ENCODE assay signal across 16 cellular contexts in the genomic region with DNA sequence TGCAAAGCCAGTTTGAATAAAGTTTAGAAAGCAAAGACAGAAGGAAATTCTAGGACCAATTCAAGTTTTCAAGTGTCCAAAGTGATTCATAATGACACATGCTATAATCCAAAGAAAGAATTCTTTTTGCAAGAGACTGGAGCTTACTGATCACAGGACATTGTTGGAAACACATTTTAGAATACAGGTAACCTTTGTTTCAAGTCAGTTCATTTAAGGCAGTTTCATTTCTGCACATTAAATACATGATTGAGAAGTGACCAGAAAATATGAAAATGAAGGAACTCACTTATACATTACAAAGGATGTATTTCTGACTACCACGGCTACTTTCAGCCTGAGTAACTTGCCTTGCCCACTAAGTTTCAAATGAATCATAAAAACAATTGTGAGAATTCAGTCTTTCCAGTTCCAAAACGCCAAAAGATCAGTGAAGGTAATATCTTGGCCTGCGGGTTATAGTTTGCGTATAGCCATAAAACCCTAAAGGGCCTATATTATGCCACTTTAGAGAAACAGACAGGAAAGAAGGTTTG. TPM values are rescaled to one million over a fixed set of nuclear protein-coding genes. Genes with fewer than 3 reads are reported as not detected.
DNase-seq lines count a peak whose midpoint lies in the region; ATAC-seq and TF ChIP-seq lines count a peak whose summit lies in the region.
"Had no signal": no experiment of that assay in that cellular context is flagged by ENCODE, and none has a peak within 500 bp of the region (broad histone marks: within the 10 kb centered on the region; RNA-seq: fewer than 3 reads in every experiment).

No MANE protein-coding gene starts in this region.

- intact Hi-C loops in esophagus muscularis mucosa (cut with DNase I), result no loop called here

- H3K9me3 ChIP-seq in esophagus muscularis mucosa, result no peaks in the 10 kb centered on the region
- H3K9me3 ChIP-seq: gastrocnemius medialis, MG63, psoas muscle had no signal

- H3K27me3 ChIP-seq in esophagus muscularis mucosa, result no peaks in the 10 kb centered on the region
- H3K27me3 ChIP-seq: gastrocnemius medialis, MG63 had no signal

- 88% methylated on average over 4 of the region's 4 CpGs for WGBS in esophagus muscularis mucosa

- H3K27ac ChIP-seq in esophagus muscularis mucosa (replicated peaks in 1 of 4) (no peak overlapping the region), substantia nigra (ENCODE audit: low read depth, low read length, poor library complexity, severe bottlenecking) (no peak overlapping the region)
- H3K27ac ChIP-seq: gastrocnemius medialis, psoas muscle had no signal

- DNase-seq in EH (ENCODE audit: low read depth) (peak; percentile 54), LHCN-M2 (ENCODE audit: low read depth) (peak; percentile 64), esophagus muscularis mucosa (ENCODE audit: extremely low spot score) (peak; percentile 47), substantia nigra (lab: John Stamatoyannopoulos, UW) (no peak), GM19240 (ENCODE audit: insufficient read length, low spot score) (no peak)
- DNase-seq: ACHN; activated CD4-positive, alpha-beta T cell treated with anti-CD3 and anti-CD28 coated beads, Interleukin-2, amount 50 U/mL, for 1 hour; anterior cingulate cortex; gastrocnemius medialis; MG63; psoas muscle; stimulated activated CD4-positive, alpha-beta T cell treated with anti-CD3 and anti-CD28 coated beads, Interleukin-2, amount 100 ng/mL, for 24 hours; T-helper 17 cell had no signal

- peak; percentile 76 for ATAC-seq in GM21619 (IDR thresholded peaks at IDR 0.05; ENCODE audit: unreplicated experiment)
- ATAC-seq in GM21515 (IDR thresholded peaks at IDR 0.05; ENCODE audit: unreplicated experiment), result no peak
- no peak for ATAC-seq in GM18511 (IDR thresholded peaks at IDR 0.05; ENCODE audit: unreplicated experiment)
- ATAC-seq: gastrocnemius medialis, psoas muscle, T-helper 17 cell had no signal

- peaks cover 0 to 9% (median 0%) of the 10 kb centered on the region in 4 donors for H3K36me3 ChIP-seq in esophagus muscularis mucosa
- H3K36me3 ChIP-seq: gastrocnemius medialis, MG63 had no signal

- no peak for TF ChIP-seq POLR2A in esophagus muscularis mucosa (IDR thresholded peaks at IDR 0.05; ENCODE audit: low read depth)

- no peak for TF ChIP-seq EP300 in esophagus muscularis mucosa (IDR thresholded peaks at IDR 0.05)

- no peak overlapping the region for H3K4me3 ChIP-seq in esophagus muscularis mucosa
- H3K4me3 ChIP-seq: gastrocnemius medialis, MG63, psoas muscle had no signal

- no peak for TF ChIP-seq CTCF in esophagus muscularis mucosa (IDR thresholded peaks at IDR 0.05)

- H3K4me1 ChIP-seq in esophagus muscularis mucosa, result peaks cover 0 to 42% (median 6%) of the 10 kb centered on the region in 4 donors
- H3K4me1 ChIP-seq: gastrocnemius medialis, psoas muscle had no signal

RNA-seq across cellular contexts. Expression of a gene that starts 48.7 kb away (rescaled TPM):
- total RNA-seq in LHCN-M2 (2014; rRNA removed) (12.0 and 12.1 TPM in 2 replicates), esophagus muscularis mucosa (10 to 100 TPM; 71.8 to 99.9 (median 84.4) TPM)
- 1.8 TPM for polyA plus RNA-seq in LHCN-M2 (2012)

Comparison
In these comparisons a context has a peak if more than half of its experiments do, and no peak if none do; other contexts are left out.
1. DNase-seq: peak in EH (single experiment), LHCN-M2 (single experiment) and esophagus muscularis mucosa (single experiment); none in substantia nigra (0 of 49) and GM19240 (single experiment).